Comparison of ENCODE assay signal across 1 cellular context in genomic region chrX:78958419-78959116, GRCh38.
TF ChIP-seq lines count a peak whose summit lies in the region.

No MANE protein-coding gene starts in this region.

TF ChIP-seq in GM12878, 131 proteins besides CTCF, POLR2A, EP300 and RAD21:
- TF ChIP-seq SMC3 (IDR thresholded peaks at IDR 0.05; ENCODE audit: borderline replicate concordance, low read length): no peak
- no peak for TF ChIP-seq JUNB (IDR thresholded peaks at IDR 0.05)
- no peak for TF ChIP-seq LARP7 (IDR thresholded peaks at IDR 0.05)
- no peak for TF ChIP-seq MYC (IDR thresholded peaks at IDR 0.05; ENCODE audit: insufficient read depth, insufficient read length, insufficient replicate concordance, low read length, severe bottlenecking)
- no peak for TF ChIP-seq CHD2 (IDR thresholded peaks at IDR 0.05; ENCODE audit: borderline replicate concordance, low read depth, low read length)
- no peak for TF ChIP-seq TAF1 (IDR thresholded peaks at IDR 0.05; ENCODE audit: borderline replicate concordance, low read depth, low read length)
TF ChIP-seq in GM12878: peak in this region for 0.
